In the genomic region with DNA sequence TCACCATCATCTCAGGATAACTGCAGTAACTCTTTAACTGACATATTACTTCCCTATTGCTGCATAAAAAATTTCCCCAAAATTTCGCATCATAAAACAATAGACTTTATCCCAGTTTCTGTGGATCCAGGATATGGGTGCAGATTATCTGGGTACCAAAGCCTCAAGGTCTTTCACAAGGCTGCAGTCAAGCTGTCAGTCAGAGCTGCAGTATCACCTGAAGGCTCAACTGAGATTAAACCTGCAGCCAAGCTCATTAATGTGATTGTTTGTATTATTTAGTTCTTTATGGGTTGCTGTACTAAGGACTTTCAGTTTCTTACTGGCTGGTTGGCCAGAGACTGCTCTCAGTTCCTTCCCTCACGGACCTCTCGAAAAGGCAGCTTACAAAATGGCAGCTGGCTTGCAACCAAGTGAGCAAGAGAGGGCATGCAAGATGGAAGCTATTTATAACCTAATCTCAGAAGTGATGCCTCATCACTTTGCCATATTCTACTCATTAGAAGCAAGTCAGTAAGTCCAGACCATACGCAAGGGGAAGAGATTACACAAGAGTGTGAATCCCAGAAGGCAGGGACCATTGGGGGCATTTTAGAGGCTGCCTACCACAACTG, we compare ENCODE assay signal across 8 cellular contexts. TPM values are rescaled to one million over a fixed set of nuclear protein-coding genes. Genes with fewer than 3 reads are reported as not detected.
DNase-seq lines count a peak whose midpoint lies in the region; ATAC-seq and TF ChIP-seq lines count a peak whose summit lies in the region.

No MANE protein-coding gene starts in this region.

- no peaks in the 10 kb centered on the region for H3K36me3 ChIP-seq in heart right ventricle
- H3K36me3 ChIP-seq in testis (ENCODE audit: low read depth, missing control alignments): no peaks in the 10 kb centered on the region

- DNase-seq in heart right ventricle (peak; percentile 24 to 55), testis (no peak), iPS-NIHi11 (ENCODE audit: low spot score) (no peak), NCI-H345 treated with DMSO at 0.1 percent for 48 hours (lab: John Stamatoyannopoulos, UW; ENCODE audit: unreplicated experiment) (no peak)
- no peak for DNase-seq in activated T-cell treated with anti-CD3 and anti-CD28 coated beads, Interleukin-2, amount 50 U/mL, for 1 hour

- H3K4me3 ChIP-seq in heart right ventricle: no peak overlapping the region
- H3K4me3 ChIP-seq in testis: no peak overlapping the region

- intact Hi-C loops in heart right ventricle (cut with DNase I): no loop called here
- intact Hi-C loops in testis (cut with DNase I; ENCODE audit: low total_unique reads): no loop called here

- ATAC-seq in GM18498 (IDR thresholded peaks at IDR 0.05; ENCODE audit: unreplicated experiment) (peak; percentile 98), GM21619 (IDR thresholded peaks at IDR 0.05; ENCODE audit: unreplicated experiment) (peak; percentile 98), HG03571 (IDR thresholded peaks at IDR 0.05; ENCODE audit: unreplicated experiment) (peak; percentile 91), heart right ventricle (peak in 7 of 8 donors; percentile 33 to 91 (median 84))

- no peak for TF ChIP-seq POLR2A in testis (IDR thresholded peaks at IDR 0.05)

- H3K27me3 ChIP-seq in heart right ventricle: no peaks in the 10 kb centered on the region
- no peaks in the 10 kb centered on the region for H3K27me3 ChIP-seq in testis

- H3K27ac ChIP-seq in heart right ventricle: peak overlapping the region in 6 of 10 donors; percentile 3 to 61 (median 38)
- no peak overlapping the region for H3K27ac ChIP-seq in testis

- TF ChIP-seq CTCF in heart right ventricle (IDR thresholded peaks at IDR 0.05): no peak
- TF ChIP-seq CTCF in testis (IDR thresholded peaks at IDR 0.05): no peak

- peaks cover 0 to 22% (median 5%) of the 10 kb centered on the region in 9 donors for H3K4me1 ChIP-seq in heart right ventricle
- H3K4me1 ChIP-seq in testis: no peaks in the 10 kb centered on the region

- H3K9me3 ChIP-seq in heart right ventricle: no peaks in the 10 kb centered on the region
- H3K9me3 ChIP-seq in testis: no peaks in the 10 kb centered on the region

- 52 to 61% methylated on average over 4 of the region's 4 CpGs for WGBS in heart right ventricle, 2 donors
- 49 to 69% methylated on average over 4 of the region's 4 CpGs for WGBS in testis, 2 donors

RNA-seq across cellular contexts. Expression of a gene that starts 54.9 kb away (rescaled TPM):
- total RNA-seq in heart right ventricle (10 to 100 TPM; 30.7 to 45.2 (median 36.5) TPM), testis (100 to 1,000 TPM in 1 of 2 donors, 10 to 100 TPM in 1; 72.8 to 270 TPM)
- polyA plus RNA-seq in heart right ventricle (1 to 10 TPM; 7.9 to 8.2 TPM), testis (ENCODE audit: insufficient read depth, low read depth, low replicate concordance) (346 TPM)

Comparison
In these comparisons a context has a peak if more than half of its experiments do, and no peak if none do; other contexts are left out.
1. DNase-seq: peak in heart right ventricle (2 of 2); none in testis (single experiment), activated T-cell treated with anti-CD3 and anti-CD28 coated beads, Interleukin-2, amount 50 U/mL, for 1 hour (single experiment), iPS-NIHi11 (single experiment) and NCI-H345 treated with DMSO at 0.1 percent for 48 hours (single experiment).
2. H3K27ac ChIP-seq: peak in heart right ventricle (6 of 10); none in testis (0 of 2).
3. Peak in every context shown above with its lines, with median percentiles within 50 percentile points of each other: ATAC-seq.